8 cellular contexts compared by ENCODE assay signal in the genomic region with DNA sequence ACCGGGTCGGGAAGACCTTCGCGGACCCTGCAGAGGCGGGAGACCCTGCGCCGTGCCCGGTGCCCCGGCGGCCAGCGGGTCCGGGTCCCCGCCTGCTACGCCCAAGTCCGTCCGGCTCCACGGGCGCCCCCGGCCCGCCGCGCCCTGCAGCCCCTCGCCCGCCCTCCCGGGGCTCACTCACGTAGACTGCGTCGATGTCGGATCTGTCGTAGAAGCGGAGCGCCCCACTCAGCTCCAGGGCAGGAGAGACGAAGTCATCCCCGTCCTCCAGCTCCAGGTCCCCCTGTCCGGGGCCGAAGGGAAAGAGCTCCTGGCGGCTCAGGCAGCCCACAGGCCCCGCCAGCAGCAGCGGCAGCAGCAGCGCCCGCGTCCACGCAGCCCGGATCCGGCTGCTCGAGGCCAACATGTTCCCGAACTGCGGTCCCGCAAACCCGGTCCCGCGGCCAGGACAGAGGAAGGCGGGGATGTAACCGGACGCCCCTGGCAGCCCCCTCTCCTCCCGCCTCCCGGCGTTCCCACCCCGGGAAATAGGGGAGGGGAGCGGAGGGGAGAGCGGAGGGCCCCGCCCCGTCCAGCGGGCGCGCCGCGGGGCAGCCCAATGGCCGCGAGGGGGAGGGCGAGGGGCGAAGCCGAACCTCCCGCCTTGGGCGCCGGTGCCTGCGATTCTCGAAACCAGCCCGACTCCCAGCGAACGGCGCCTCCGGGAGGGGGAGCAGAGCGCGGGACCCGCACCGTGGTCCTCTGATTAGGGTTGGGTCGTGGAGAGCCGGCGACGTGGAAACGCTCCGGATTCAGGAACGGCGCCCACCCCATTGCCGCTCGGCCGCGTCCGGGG. TPM values are rescaled to one million over a fixed set of nuclear protein-coding genes. Genes with fewer than 3 reads are reported as not detected.
DNase-seq lines count a peak whose midpoint lies in the region; ATAC-seq and TF ChIP-seq lines count a peak whose summit lies in the region.

A gene with protein sequence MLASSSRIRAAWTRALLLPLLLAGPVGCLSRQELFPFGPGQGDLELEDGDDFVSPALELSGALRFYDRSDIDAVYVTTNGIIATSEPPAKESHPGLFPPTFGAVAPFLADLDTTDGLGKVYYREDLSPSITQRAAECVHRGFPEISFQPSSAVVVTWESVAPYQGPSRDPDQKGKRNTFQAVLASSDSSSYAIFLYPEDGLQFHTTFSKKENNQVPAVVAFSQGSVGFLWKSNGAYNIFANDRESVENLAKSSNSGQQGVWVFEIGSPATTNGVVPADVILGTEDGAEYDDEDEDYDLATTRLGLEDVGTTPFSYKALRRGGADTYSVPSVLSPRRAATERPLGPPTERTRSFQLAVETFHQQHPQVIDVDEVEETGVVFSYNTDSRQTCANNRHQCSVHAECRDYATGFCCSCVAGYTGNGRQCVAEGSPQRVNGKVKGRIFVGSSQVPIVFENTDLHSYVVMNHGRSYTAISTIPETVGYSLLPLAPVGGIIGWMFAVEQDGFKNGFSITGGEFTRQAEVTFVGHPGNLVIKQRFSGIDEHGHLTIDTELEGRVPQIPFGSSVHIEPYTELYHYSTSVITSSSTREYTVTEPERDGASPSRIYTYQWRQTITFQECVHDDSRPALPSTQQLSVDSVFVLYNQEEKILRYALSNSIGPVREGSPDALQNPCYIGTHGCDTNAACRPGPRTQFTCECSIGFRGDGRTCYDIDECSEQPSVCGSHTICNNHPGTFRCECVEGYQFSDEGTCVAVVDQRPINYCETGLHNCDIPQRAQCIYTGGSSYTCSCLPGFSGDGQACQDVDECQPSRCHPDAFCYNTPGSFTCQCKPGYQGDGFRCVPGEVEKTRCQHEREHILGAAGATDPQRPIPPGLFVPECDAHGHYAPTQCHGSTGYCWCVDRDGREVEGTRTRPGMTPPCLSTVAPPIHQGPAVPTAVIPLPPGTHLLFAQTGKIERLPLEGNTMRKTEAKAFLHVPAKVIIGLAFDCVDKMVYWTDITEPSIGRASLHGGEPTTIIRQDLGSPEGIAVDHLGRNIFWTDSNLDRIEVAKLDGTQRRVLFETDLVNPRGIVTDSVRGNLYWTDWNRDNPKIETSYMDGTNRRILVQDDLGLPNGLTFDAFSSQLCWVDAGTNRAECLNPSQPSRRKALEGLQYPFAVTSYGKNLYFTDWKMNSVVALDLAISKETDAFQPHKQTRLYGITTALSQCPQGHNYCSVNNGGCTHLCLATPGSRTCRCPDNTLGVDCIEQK (minus strand): TSS at position 417 of the 835 bp plus-strand sequence. CDS start 11 bp downstream, at position 406.

- intact Hi-C loops in colonic mucosa (cut with DNase I), result no loop called here

- H3F3A ChIP-seq in smooth muscle cell (ENCODE audit: low read depth), result peaks cover 5% of the 10 kb centered on the region

- H3K4me1 ChIP-seq in colonic mucosa, result no peaks in the 10 kb centered on the region
- peaks cover 4% of the 10 kb centered on the region for H3K4me1 ChIP-seq in smooth muscle cell (ENCODE audit: low read depth)

- peak; percentile 25 for DNase-seq in GM12865 (ENCODE audit: low read depth)
- peak; percentile 56 for DNase-seq in colonic mucosa
- DNase-seq in kidney epithelial cell (ENCODE audit: low read depth), result no peak
- DNase-seq in smooth muscle cell (lab: John Stamatoyannopoulos, UW; ENCODE audit: unreplicated experiment), result peak; percentile 64
- DNase-seq in GF-D8 (lab: John Stamatoyannopoulos, UW), result no peak

- H3K4me2 ChIP-seq in smooth muscle cell, result peak within 1 kb of the TSS; percentile 98

- H3K36me3 ChIP-seq in colonic mucosa, result no peaks in the 10 kb centered on the region
- H3K36me3 ChIP-seq in kidney epithelial cell (ENCODE audit: control insufficient read depth, insufficient read depth, low read length), result no peaks in the 10 kb centered on the region
- no peaks in the 10 kb centered on the region for H3K36me3 ChIP-seq in smooth muscle cell (ENCODE audit: low read depth)

- H3K4me3 ChIP-seq in GM12865 (ENCODE audit: low read depth, low read length) (peak within 1 kb of the TSS; percentile 63), colonic mucosa (peak within 1 kb of the TSS; percentile 51), kidney epithelial cell (ENCODE audit: low read depth, low read length) (peak within 1 kb of the TSS; percentile 65), smooth muscle cell (peak within 1 kb of the TSS; percentile 92)

- ATAC-seq in HG03432 (IDR thresholded peaks at IDR 0.05; ENCODE audit: unreplicated experiment) (peak; percentile 38), GM18519 (IDR thresholded peaks at IDR 0.05; ENCODE audit: low FRiP score, unreplicated experiment) (no peak)

- H3K27ac ChIP-seq in VCaP (peak within 1 kb of the TSS; percentile 8; the same call in 1 of the 2 replicates), colonic mucosa (peak within 1 kb of the TSS; percentile 80), smooth muscle cell (ENCODE audit: low read depth) (peak within 1 kb of the TSS; percentile 37)

- TF ChIP-seq CTCF in GM12865 (IDR thresholded peaks at IDR 0.05; ENCODE audit: insufficient read depth, low read depth, low read length, missing control alignments) (peak; percentile 4), VCaP (conservative IDR thresholded peaks at IDR 0.05) (no peak; the same call in 1 of the 2 replicates), colonic mucosa (IDR thresholded peaks at IDR 0.05) (no peak), kidney epithelial cell (IDR thresholded peaks at IDR 0.05; ENCODE audit: insufficient read depth, low read length, poor library complexity, severe bottlenecking) (peak; percentile 10), smooth muscle cell (IDR thresholded peaks at IDR 0.05; ENCODE audit: borderline replicate concordance, insufficient read depth, poor library complexity, severe bottlenecking) (no peak)

- H4K20me1 ChIP-seq in smooth muscle cell (ENCODE audit: low read depth), result peaks cover 3% of the 10 kb centered on the region

- H3K9ac ChIP-seq in colonic mucosa (ENCODE audit: low read depth in 2 of 2, low read length in 2 of 2), result peak within 1 kb of the TSS; percentile 61 to 91
- peak within 1 kb of the TSS; percentile 76 for H3K9ac ChIP-seq in smooth muscle cell (ENCODE audit: low read depth)

- peaks cover 36% of the 10 kb centered on the region for H3K79me2 ChIP-seq in smooth muscle cell (ENCODE audit: low read depth)

- H3K9me3 ChIP-seq in colonic mucosa (no peaks in the 10 kb centered on the region), smooth muscle cell (replicated peaks; ENCODE audit: low read depth) (no peaks in the 10 kb centered on the region)

- 1% methylated on average over 72 of the region's 100 CpGs for WGBS in smooth muscle cell (ENCODE audit: low lambda C conversion rate)

- H3K27me3 ChIP-seq in colonic mucosa (peaks cover 19% of the 10 kb centered on the region), kidney epithelial cell (ENCODE audit: control insufficient read depth, insufficient read depth, low read length) (peaks cover 13% of the 10 kb centered on the region), smooth muscle cell (ENCODE audit: low read depth) (no peaks in the 10 kb centered on the region)

- H2AFZ ChIP-seq in smooth muscle cell (ENCODE audit: low read depth), result peak within 1 kb of the TSS; percentile 84

RNA-seq across cellular contexts. Expression of the gene that starts here (rescaled TPM):
- total RNA-seq in colonic mucosa, result 10 to 100 TPM in 1 of 2 donors, 1 to 10 TPM in 1; 8.8 to 25.5 TPM
- total RNA-seq in kidney epithelial cell, result 21.2 and 26.0 TPM in 2 replicates
- 52.9 and 62.9 TPM in 2 replicates for total RNA-seq in smooth muscle cell
- 45.0 and 74.1 TPM in 2 replicates for polyA plus RNA-seq in smooth muscle cell

Comparison
In these comparisons a context has a peak if more than half of its experiments do, and no peak if none do; other contexts are left out.
1. DNase-seq: peak in GM12865 (single experiment), colonic mucosa (single experiment) and smooth muscle cell (single experiment); none in kidney epithelial cell (single experiment) and GF-D8 (single experiment).
2. CTCF ChIP-seq: peak in GM12865 (single experiment) and kidney epithelial cell (single experiment); none in VCaP (single experiment), colonic mucosa (single experiment) and smooth muscle cell (single experiment).
3. H3K27ac ChIP-seq: peak in every context shown above with its lines; median percentile 80 in colonic mucosa; 37 in smooth muscle cell; 8 in VCaP.
4. Peak in every context shown above with its lines, with median percentiles within 50 percentile points of each other: H3K4me3 ChIP-seq.